17 cellular contexts compared by ENCODE assay signal in the genomic region with DNA sequence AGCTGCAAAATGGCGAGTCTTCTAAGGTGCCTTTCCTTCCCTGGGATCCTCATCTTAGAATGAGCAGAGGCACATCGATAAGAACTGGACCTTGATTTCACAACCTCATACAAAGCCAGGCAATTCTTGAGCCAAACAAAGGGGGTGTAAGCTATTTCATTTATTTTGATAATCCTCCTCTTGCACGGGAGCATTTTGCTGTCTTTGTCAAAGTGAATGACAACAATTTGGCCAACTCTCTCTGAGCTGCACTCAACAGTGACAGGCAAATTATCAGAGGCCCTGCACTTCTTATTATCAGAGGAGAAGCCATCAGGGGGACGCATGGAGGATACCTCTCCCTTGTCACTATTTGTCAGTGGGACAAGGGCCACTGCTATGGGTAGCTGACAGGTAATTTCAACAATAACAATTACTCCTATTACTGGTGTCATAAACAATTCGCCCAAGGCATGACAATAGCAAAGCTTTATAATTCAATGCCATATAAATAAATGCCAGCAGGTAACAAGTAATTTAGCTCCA.
"Had no signal": no experiment of that assay in that cellular context is flagged by ENCODE, and none has a peak within 500 bp of the region (broad histone marks: within the 10 kb centered on the region; RNA-seq: fewer than 3 reads in every experiment).

No MANE protein-coding gene starts in this region.

- H3K27ac ChIP-seq: foreskin keratinocyte, tibial nerve had no signal

- H3K27ac Mint-ChIP-seq: activated T-helper 1 cell treated with anti-CD3 and anti-CD28 coated beads, Interleukin-12 subunit alpha, Interleukin-12 subunit beta, Interleukin-2, Interleukin-4 antibody, amounts not matched to agents 30 ng/mL and 10 ng/mL and 1 ng/mL, durations not matched to agents 14 hours and 24 hours and 36 hours had no signal

- H3K9me3 Mint-ChIP-seq: activated T-helper 1 cell treated with anti-CD3 and anti-CD28 coated beads, Interleukin-12 subunit alpha, Interleukin-12 subunit beta, Interleukin-2, Interleukin-4 antibody, amounts not matched to agents 30 ng/mL and 10 ng/mL and 1 ng/mL, durations not matched to agents 14 hours and 24 hours and 36 hours had no signal

- H3K27me3 ChIP-seq: foreskin keratinocyte, tibial nerve had no signal

- H3K36me3 ChIP-seq: tibial nerve had no signal

- DNase-seq: activated CD4-positive, alpha-beta T cell treated with anti-CD3 and anti-CD28 coated beads, Interleukin-2, amount 50 U/mL, for 4 hours; activated gamma-delta T cell treated with Interleukin-2 at 50 U/mL for 16 hours; dermis blood vessel endothelial cell; effector memory CD4-positive, alpha-beta T cell; foreskin keratinocyte; hypothalamus; islet precursor cell; stimulated activated CD4-positive, alpha-beta T cell treated with anti-CD3 and anti-CD28 coated beads, Interleukin-12 subunit alpha, Interleukin-12 subunit beta, amount 100 ng/mL, for 4 hours; stimulated activated CD4-positive, alpha-beta T cell treated with anti-CD3 and anti-CD28 coated beads, Interleukin-1b, Interleukin-23, amount 100 ng/mL, for 48 hours; stimulated activated CD8-positive, alpha-beta memory T cell treated with anti-CD3 and anti-CD28 coated beads, Interleukin-4, amount 100 ng/mL, for 48 hours; stimulated activated naive CD8-positive, alpha-beta T cell treated with anti-CD3 and anti-CD28 coated beads, Interleukin-15, Interleukin-2, amounts not matched to agents 100 U/mL and 50 U/mL, for 24 hours; SW 1271; T-helper 2 cell had no signal

- H3K9me3 ChIP-seq: tibial nerve had no signal

- H3K4me3 ChIP-seq: lung, tibial nerve had no signal

- H3K4me3 Mint-ChIP-seq: activated T-helper 1 cell treated with anti-CD3 and anti-CD28 coated beads, Interleukin-12 subunit alpha, Interleukin-12 subunit beta, Interleukin-2, Interleukin-4 antibody, amounts not matched to agents 30 ng/mL and 10 ng/mL and 1 ng/mL, durations not matched to agents 14 hours and 24 hours and 36 hours had no signal

- H3K36me3 Mint-ChIP-seq: activated naive CD4-positive, alpha-beta T cell treated with anti-CD3 and anti-CD28 coated beads, Interleukin-2, amount 50 U/mL, for 72 hours had no signal

- ATAC-seq: activated naive CD4-positive, alpha-beta T cell treated with anti-CD3 and anti-CD28 coated beads, Interleukin-2, amount 50 U/mL, for 72 hours; foreskin keratinocyte; stimulated activated naive CD8-positive, alpha-beta T cell treated with anti-CD3 and anti-CD28 coated beads, Interleukin-15, Interleukin-2, amounts not matched to agents 100 U/mL and 50 U/mL, for 24 hours had no signal
